8 cellular contexts compared by ENCODE assay signal in the genomic region with DNA sequence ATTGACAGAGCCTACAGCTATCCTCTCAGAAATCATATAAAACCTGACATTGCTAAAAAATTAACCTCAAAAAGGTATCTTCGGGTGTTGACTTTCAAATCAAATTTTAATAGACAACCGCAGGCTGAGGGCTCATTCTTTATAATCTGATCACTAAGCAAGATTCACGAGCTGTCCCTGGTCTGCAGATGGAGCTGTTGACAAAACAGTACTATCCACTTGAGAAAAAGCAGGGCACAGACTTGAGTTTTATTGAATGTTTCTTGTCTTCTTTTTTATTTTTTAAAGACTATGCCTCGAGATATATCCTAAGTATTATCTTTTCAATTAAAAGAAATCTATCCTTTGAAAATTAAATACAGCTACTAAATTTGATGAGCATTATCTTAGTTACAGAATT.
DNase-seq lines count a peak whose midpoint lies in the region; ATAC-seq, FAIRE-seq and TF ChIP-seq lines count a peak whose summit lies in the region.

No MANE protein-coding gene starts in this region.

- in situ Hi-C loops in GM12878 (cut with MboI) = no loop called here

- H3K4me1 ChIP-seq in BLaER1 (peaks cover 5% of the 10 kb centered on the region; the same call in 1 of the 2 replicates), GM12878 (ENCODE audit: control insufficient read depth, insufficient read depth, low read length) (no peaks in the 10 kb centered on the region)

- TF ChIP-seq CTCF in GM12878 (IDR thresholded peaks at IDR 0.05 in 2 of 3, conservative IDR thresholded peaks at IDR 0.05 in 1 of 3; ENCODE audit: control insufficient read depth in 2 of 3, extremely low read depth in 1 of 3, insufficient read depth in 1 of 3, low read depth in 3 of 3, low read length in 3 of 3) = peak in 1 of 3 experiments; percentile 7; a peak in 1 of 6 replicates
- TF ChIP-seq CTCF in kidney epithelial cell (IDR thresholded peaks at IDR 0.05; ENCODE audit: insufficient read depth, low read length, poor library complexity, severe bottlenecking) = peak; percentile 46

- no peaks in the 10 kb centered on the region for H3K79me2 ChIP-seq in GM12878 (ENCODE audit: control insufficient read depth, insufficient read depth, low read length)

- H3K9me3 ChIP-seq in BLaER1 = peaks cover 16% of the 10 kb centered on the region
- no peaks in the 10 kb centered on the region; the same call in 2 of the 3 replicates for H3K9me3 ChIP-seq in GM12878 (replicated peaks; ENCODE audit: control insufficient read depth, insufficient read depth, low read length)

- FAIRE-seq in GM12878 (lab: Jason Lieb, UNC) = no peak

- H3K4me2 ChIP-seq in BLaER1 (peak overlapping the region; percentile 7; the same call in 1 of the 2 replicates), GM12878 (ENCODE audit: control insufficient read depth, insufficient read depth) (no peak overlapping the region)

- no peak overlapping the region for H2AFZ ChIP-seq in GM12878 (ENCODE audit: control insufficient read depth, low read depth, low read length)

- POLR2A ChIA-PET in GM12878 (lab: Charles Lee) = no interaction called here

- no TSS peak for BruUV-seq in GM12878 (replicated peaks; lab: Mats Ljungman, UMichigan)

- peak; percentile 44; the same call in 1 of the 3 replicates for ATAC-seq in GM12878
- ATAC-seq in GM21447 (IDR thresholded peaks at IDR 0.05; ENCODE audit: unreplicated experiment) = no peak
- ATAC-seq in GM19328 (IDR thresholded peaks at IDR 0.05; ENCODE audit: unreplicated experiment) = no peak

- no peak overlapping the region for H3K9ac ChIP-seq in BLaER1
- no peak overlapping the region for H3K9ac ChIP-seq in GM12878 (ENCODE audit: control insufficient read depth, insufficient read depth, low read length)

- intact Hi-C loops in GM12878 (cut with micrococcal nuclease; ENCODE audit: unreplicated experiment) = no loop called here

- H4K20me1 ChIP-seq in BLaER1 (no peaks in the 10 kb centered on the region), GM12878 (ENCODE audit: control insufficient read depth, insufficient read depth) (no peaks in the 10 kb centered on the region)

- no peak for TF ChIP-seq POLR2A in GM12878 (IDR thresholded peaks at IDR 0.05; ENCODE audit: low read depth, low read length)

- RAD21 ChIA-PET in GM12878 (lab: Charles Lee; ENCODE audit: unreplicated experiment) = interaction anchor here (1.0 to 2.0 kb wide), 3 partner anchors 71 to 549 kb away, joined by 5 to 9 read pairs (median 9); no protein-coding TSS in a partner anchor

- H3K36me3 ChIP-seq in BLaER1 (peaks cover 11% of the 10 kb centered on the region; the same call in 1 of the 2 replicates), GM12878 (ENCODE audit: control insufficient read depth in 2 of 2, insufficient read depth in 2 of 2, low read length in 1 of 2) (no peaks in the 10 kb centered on the region), kidney epithelial cell (ENCODE audit: control insufficient read depth, insufficient read depth, low read length) (no peaks in the 10 kb centered on the region)

- DNase-seq in NCI-H1092 (lab: John Stamatoyannopoulos, UW) (peak; percentile 39), GM12878 (ENCODE audit: low read depth, low spot score) (no peak), kidney epithelial cell (ENCODE audit: low read depth) (no peak), HK-2 (ENCODE audit: unreplicated experiment) (no peak), CD1c-positive myeloid dendritic cell (ENCODE audit: extremely low spot score) (no peak)

- 2% methylated on average over 4 of the region's 4 CpGs for WGBS in GM12878 (ENCODE audit: insufficient coverage, insufficient replicate concordance, low lambda C conversion rate, missing lambda C conversion rate)

- SMC1A ChIA-PET in GM12878 (lab: Charles Lee; ENCODE audit: uncharacterized antibody, unreplicated experiment) = interaction anchor here (0.6 to 2.4 kb wide), 5 partner anchors 46 to 547 kb away, joined by 3 to 15 read pairs (median 3); no protein-coding TSS in a partner anchor

- TF ChIP-seq EP300 in GM12878 (IDR thresholded peaks at IDR 0.05; ENCODE audit: borderline replicate concordance in 1 of 2, control insufficient read depth in 1 of 2, low read depth in 2 of 2, low read length in 2 of 2) = no peak

- CTCF ChIA-PET in GM12878 (lab: Yijun Ruan, JAX) = interaction anchor here (0.7 to 1.3 kb wide), 11 partner anchors 8 to 1033 kb away, joined by 3 to 10 read pairs (median 3); no protein-coding TSS in a partner anchor

- H3K27ac ChIP-seq in BLaER1 (no peak overlapping the region), GM12878 (ENCODE audit: control insufficient read depth, insufficient read depth) (no peak overlapping the region)

- no peak for TF ChIP-seq RAD21 in GM12878 (IDR thresholded peaks at IDR 0.05; ENCODE audit: insufficient read depth, low read depth, low read length)

- H3K27me3 ChIP-seq in BLaER1 = no peaks in the 10 kb centered on the region
- no peaks in the 10 kb centered on the region for H3K27me3 ChIP-seq in GM12878 (replicated peaks in 1 of 2; ENCODE audit: control insufficient read depth in 2 of 2, insufficient read depth in 2 of 2, low read length in 1 of 2)
- no peaks in the 10 kb centered on the region for H3K27me3 ChIP-seq in kidney epithelial cell (ENCODE audit: control insufficient read depth, insufficient read depth, low read length)

- no peak overlapping the region for H3K4me3 ChIP-seq in BLaER1
- H3K4me3 ChIP-seq in GM12878 = no peak overlapping the region
- H3K4me3 ChIP-seq in kidney epithelial cell (ENCODE audit: low read depth, low read length) = no peak overlapping the region

TF ChIP-seq in GM12878, 131 proteins besides CTCF, POLR2A, EP300 and RAD21:
- TF ChIP-seq, protein P1, sequence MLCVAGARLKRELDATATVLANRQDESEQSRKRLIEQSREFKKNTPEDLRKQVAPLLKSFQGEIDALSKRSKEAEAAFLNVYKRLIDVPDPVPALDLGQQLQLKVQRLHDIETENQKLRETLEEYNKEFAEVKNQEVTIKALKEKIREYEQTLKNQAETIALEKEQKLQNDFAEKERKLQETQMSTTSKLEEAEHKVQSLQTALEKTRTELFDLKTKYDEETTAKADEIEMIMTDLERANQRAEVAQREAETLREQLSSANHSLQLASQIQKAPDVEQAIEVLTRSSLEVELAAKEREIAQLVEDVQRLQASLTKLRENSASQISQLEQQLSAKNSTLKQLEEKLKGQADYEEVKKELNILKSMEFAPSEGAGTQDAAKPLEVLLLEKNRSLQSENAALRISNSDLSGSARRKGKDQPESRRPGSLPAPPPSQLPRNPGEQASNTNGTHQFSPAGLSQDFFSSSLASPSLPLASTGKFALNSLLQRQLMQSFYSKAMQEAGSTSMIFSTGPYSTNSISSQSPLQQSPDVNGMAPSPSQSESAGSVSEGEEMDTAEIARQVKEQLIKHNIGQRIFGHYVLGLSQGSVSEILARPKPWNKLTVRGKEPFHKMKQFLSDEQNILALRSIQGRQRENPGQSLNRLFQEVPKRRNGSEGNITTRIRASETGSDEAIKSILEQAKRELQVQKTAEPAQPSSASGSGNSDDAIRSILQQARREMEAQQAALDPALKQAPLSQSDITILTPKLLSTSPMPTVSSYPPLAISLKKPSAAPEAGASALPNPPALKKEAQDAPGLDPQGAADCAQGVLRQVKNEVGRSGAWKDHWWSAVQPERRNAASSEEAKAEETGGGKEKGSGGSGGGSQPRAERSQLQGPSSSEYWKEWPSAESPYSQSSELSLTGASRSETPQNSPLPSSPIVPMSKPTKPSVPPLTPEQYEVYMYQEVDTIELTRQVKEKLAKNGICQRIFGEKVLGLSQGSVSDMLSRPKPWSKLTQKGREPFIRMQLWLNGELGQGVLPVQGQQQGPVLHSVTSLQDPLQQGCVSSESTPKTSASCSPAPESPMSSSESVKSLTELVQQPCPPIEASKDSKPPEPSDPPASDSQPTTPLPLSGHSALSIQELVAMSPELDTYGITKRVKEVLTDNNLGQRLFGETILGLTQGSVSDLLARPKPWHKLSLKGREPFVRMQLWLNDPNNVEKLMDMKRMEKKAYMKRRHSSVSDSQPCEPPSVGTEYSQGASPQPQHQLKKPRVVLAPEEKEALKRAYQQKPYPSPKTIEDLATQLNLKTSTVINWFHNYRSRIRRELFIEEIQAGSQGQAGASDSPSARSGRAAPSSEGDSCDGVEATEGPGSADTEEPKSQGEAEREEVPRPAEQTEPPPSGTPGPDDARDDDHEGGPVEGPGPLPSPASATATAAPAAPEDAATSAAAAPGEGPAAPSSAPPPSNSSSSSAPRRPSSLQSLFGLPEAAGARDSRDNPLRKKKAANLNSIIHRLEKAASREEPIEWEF (IDR thresholded peaks at IDR 0.05; ENCODE audit: insufficient replicate concordance, low read depth, low read length) = no peak
- TF ChIP-seq, protein P2, sequence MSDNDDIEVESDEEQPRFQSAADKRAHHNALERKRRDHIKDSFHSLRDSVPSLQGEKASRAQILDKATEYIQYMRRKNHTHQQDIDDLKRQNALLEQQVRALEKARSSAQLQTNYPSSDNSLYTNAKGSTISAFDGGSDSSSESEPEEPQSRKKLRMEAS (IDR thresholded peaks at IDR 0.05; ENCODE audit: low read depth, low read length) = no peak
- TF ChIP-seq, protein P3, sequence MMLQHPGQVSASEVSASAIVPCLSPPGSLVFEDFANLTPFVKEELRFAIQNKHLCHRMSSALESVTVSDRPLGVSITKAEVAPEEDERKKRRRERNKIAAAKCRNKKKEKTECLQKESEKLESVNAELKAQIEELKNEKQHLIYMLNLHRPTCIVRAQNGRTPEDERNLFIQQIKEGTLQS (IDR thresholded peaks at IDR 0.05; ENCODE audit: borderline replicate concordance, extremely low read depth, low read depth, low read length) = no peak
- TF ChIP-seq, protein P4, sequence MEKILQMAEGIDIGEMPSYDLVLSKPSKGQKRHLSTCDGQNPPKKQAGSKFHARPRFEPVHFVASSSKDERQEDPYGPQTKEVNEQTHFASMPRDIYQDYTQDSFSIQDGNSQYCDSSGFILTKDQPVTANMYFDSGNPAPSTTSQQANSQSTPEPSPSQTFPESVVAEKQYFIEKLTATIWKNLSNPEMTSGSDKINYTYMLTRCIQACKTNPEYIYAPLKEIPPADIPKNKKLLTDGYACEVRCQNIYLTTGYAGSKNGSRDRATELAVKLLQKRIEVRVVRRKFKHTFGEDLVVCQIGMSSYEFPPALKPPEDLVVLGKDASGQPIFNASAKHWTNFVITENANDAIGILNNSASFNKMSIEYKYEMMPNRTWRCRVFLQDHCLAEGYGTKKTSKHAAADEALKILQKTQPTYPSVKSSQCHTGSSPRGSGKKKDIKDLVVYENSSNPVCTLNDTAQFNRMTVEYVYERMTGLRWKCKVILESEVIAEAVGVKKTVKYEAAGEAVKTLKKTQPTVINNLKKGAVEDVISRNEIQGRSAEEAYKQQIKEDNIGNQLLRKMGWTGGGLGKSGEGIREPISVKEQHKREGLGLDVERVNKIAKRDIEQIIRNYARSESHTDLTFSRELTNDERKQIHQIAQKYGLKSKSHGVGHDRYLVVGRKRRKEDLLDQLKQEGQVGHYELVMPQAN (conservative IDR thresholded peaks at IDR 0.05) = no peak
- no peak for TF ChIP-seq TCF3 (IDR thresholded peaks at IDR 0.05; ENCODE audit: borderline replicate concordance, insufficient read depth, low read depth, low read length)
